In the genomic region with DNA sequence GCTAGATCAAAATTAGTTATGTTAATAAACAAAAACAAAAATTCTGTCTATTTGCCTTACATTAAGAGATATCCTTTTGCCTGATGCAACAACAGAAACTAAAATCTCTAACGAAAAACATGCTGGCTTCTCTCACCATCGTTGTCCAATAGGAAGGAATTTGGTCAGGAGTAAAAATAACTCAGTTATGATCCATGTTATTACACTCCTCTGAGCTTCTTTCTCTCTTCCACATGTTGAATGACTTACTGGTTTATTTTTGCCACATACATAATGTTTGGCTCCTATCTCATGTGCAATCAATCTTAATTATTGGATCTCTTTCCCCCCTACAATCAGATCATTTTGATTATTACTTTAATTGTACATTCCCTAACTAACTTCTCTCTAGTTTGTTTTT, we compare ENCODE assay signal across 12 cellular contexts.
A peak's percentile ranks its signal among the peaks of the same experiment; 100 is the strongest.
DNase-seq lines count a peak whose midpoint lies in the region; ATAC-seq and TF ChIP-seq lines count a peak whose summit lies in the region.
"Had no signal": no experiment of that assay in that cellular context is flagged by ENCODE, and none has a peak within 500 bp of the region (broad histone marks: within the 10 kb centered on the region; RNA-seq: fewer than 3 reads in every experiment).

No MANE protein-coding gene starts in this region.

- H3K27ac Mint-ChIP-seq in nephron, result peak overlapping the region; percentile 99
- H3K27ac Mint-ChIP-seq in activated T-cell treated with anti-CD3 and anti-CD28 coated beads, Interleukin-2, amount 50 U/mL, for 72 hours, result no peak overlapping the region
- H3K27ac Mint-ChIP-seq: activated B cell treated with CpG ODN at 0.5 μM for 24 hours had no signal

- peak overlapping the region in 2 of 3 experiments; percentile 90 to 94 for H3K4me3 Mint-ChIP-seq in nephron
- no peak overlapping the region for H3K4me3 Mint-ChIP-seq in activated T-cell treated with anti-CD3 and anti-CD28 coated beads, Interleukin-2, amount 50 U/mL, for 72 hours
- H3K4me3 Mint-ChIP-seq: activated B cell treated with CpG ODN at 0.5 μM for 24 hours had no signal

- no peaks in the 10 kb centered on the region for H3K36me3 Mint-ChIP-seq in nephron (ENCODE audit: low read depth)
- H3K36me3 Mint-ChIP-seq in activated T-cell treated with anti-CD3 and anti-CD28 coated beads, Interleukin-2, amount 50 U/mL, for 72 hours (ENCODE audit: insufficient read depth in 2 of 2), result no peaks in the 10 kb centered on the region

- ATAC-seq in Right ventricle myocardium superior (ENCODE audit: poor library complexity), result peak; percentile 47
- no peak for ATAC-seq in Right ventricle myocardium inferior
- no peak for ATAC-seq in activated T-cell treated with anti-CD3 and anti-CD28 coated beads, Interleukin-2, amount 50 U/mL, for 72 hours (replicated peaks in 1 of 2)
- no peak for ATAC-seq in HG03175 (IDR thresholded peaks at IDR 0.05; ENCODE audit: unreplicated experiment)

- no peaks in the 10 kb centered on the region for H3K27me3 Mint-ChIP-seq in nephron (ENCODE audit: low read depth)
- H3K27me3 Mint-ChIP-seq in activated T-cell treated with anti-CD3 and anti-CD28 coated beads, Interleukin-2, amount 50 U/mL, for 72 hours (ENCODE audit: low read depth), result no peaks in the 10 kb centered on the region
- H3K27me3 Mint-ChIP-seq: activated B cell treated with CpG ODN at 0.5 μM for 24 hours had no signal

- no peak for DNase-seq in Right ventricle myocardium superior
- DNase-seq in Right ventricle myocardium inferior (ENCODE audit: missing footprints), result no peak
- peak; percentile 37 for DNase-seq in fibroblast of gingiva (ENCODE audit: low read depth)
- DNase-seq in activated T-cell treated with anti-CD3 and anti-CD28 coated beads, Interleukin-2, amount 50 U/mL, for 72 hours, result no peak
- no peak for DNase-seq in amygdala (lab: John Stamatoyannopoulos, UW)
- DNase-seq in HuH-7 (ENCODE audit: low spot score), result no peak
- DNase-seq: activated B cell treated with CpG ODN at 0.5 μM for 24 hours, head of caudate nucleus, NCI-H69, SJCRH30 had no signal

- H3K9me3 Mint-ChIP-seq in nephron, result no peaks in the 10 kb centered on the region
- H3K9me3 Mint-ChIP-seq in activated T-cell treated with anti-CD3 and anti-CD28 coated beads, Interleukin-2, amount 50 U/mL, for 72 hours, result no peaks in the 10 kb centered on the region
- H3K9me3 Mint-ChIP-seq: activated B cell treated with CpG ODN at 0.5 μM for 24 hours had no signal

- peaks cover 19% of the 10 kb centered on the region for H3K4me1 Mint-ChIP-seq in nephron
- no peaks in the 10 kb centered on the region for H3K4me1 Mint-ChIP-seq in activated T-cell treated with anti-CD3 and anti-CD28 coated beads, Interleukin-2, amount 50 U/mL, for 72 hours (ENCODE audit: low read depth)
- H3K4me1 Mint-ChIP-seq: activated B cell treated with CpG ODN at 0.5 μM for 24 hours had no signal

- no peak for TF ChIP-seq CTCF in nephron (IDR thresholded peaks at IDR 0.05; ENCODE audit: unreplicated experiment in 3 of 3)

- intact Hi-C loops in Right ventricle myocardium superior (cut with DNase I), result no loop called here
- intact Hi-C loops in Right ventricle myocardium inferior (cut with DNase I), result loop anchor here (2.0 to 5.0 kb wide), 2 partner anchors 41 to 111 kb away; no protein-coding TSS in a partner anchor

Comparison
In these comparisons a context has a peak if more than half of its experiments do, and no peak if none do; other contexts are left out.
1. H3K4me3 Mint-ChIP-seq: peak in nephron (2 of 3); none in activated T-cell treated with anti-CD3 and anti-CD28 coated beads, Interleukin-2, amount 50 U/mL, for 72 hours (0 of 2).